In the genomic region with DNA sequence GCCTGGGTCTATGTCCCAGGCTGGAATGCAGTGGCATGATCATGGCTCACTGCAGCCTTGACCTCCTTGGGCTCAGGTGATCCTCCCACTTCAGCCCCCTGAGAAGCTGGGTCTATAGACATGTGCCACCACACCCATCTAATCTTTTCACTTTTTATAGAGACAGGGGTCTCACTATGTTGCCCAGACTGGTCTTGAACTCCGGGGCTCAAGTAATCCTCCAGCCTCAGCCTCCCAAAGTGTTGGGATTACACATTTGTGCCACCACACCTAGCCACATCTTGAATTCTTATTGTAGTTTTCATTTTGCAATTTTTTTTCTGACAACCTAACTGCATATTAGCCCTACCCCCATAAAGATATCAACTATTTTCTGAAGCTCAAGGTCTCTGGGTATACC, we compare ENCODE assay signal across 21 cellular contexts. TPM values are rescaled to one million over a fixed set of nuclear protein-coding genes. Genes with fewer than 3 reads are reported as not detected.
DNase-seq lines count a peak whose midpoint lies in the region; ATAC-seq and TF ChIP-seq lines count a peak whose summit lies in the region.
"Had no signal": no experiment of that assay in that cellular context is flagged by ENCODE, and none has a peak within 500 bp of the region (broad histone marks: within the 10 kb centered on the region; RNA-seq: fewer than 3 reads in every experiment).

No MANE protein-coding gene starts in this region.

- no peak for DNase-seq in left ventricle myocardium inferior
- no peak for DNase-seq in left ventricle myocardium superior
- DNase-seq in uterus, result no peak
- DNase-seq in glomerular visceral epithelial cell (ENCODE audit: extremely low spot score), result no peak
- no peak for DNase-seq in NCI-H1417 (lab: John Stamatoyannopoulos, UW)
- DNase-seq: ACHN; activated CD8-positive, alpha-beta T cell treated with anti-CD3 and anti-CD28 coated beads, Interleukin-2, amount 10 ng/mL, durations not matched to agents 7 days and 5 days; COR-L47; left colon; MM.1S; NCI-H1930; NCI-H524; stimulated activated CD4-positive, alpha-beta T cell treated with anti-CD3 and anti-CD28 coated beads, Interleukin-4, amount 100 ng/mL, for 1 hour; stimulated activated CD8-positive, alpha-beta memory T cell treated with anti-CD3 and anti-CD28 coated beads, Interleukin-4, amount 100 ng/mL, for 48 hours; thyroid gland had no signal

- ATAC-seq in left ventricle myocardium superior, result no peak
- no peak for ATAC-seq in gastroesophageal sphincter
- no peak for ATAC-seq in GM21360 (IDR thresholded peaks at IDR 0.05; ENCODE audit: unreplicated experiment)
- ATAC-seq: activated CD8-positive, alpha-beta T cell treated with anti-CD3 and anti-CD28 coated beads, Interleukin-2, amount 10 ng/mL, durations not matched to agents 7 days and 5 days; HCT116; HepG2; left colon; natural killer cell treated with Interleukin-12 subunit alpha and Interleukin-12 subunit beta and Interleukin-15 and Interleukin-18, amount 100 ng/mL, for 72 hours had no signal

- intact Hi-C loops in left ventricle myocardium inferior (cut with micrococcal nuclease) (no loop called here), left ventricle myocardium superior (cut with micrococcal nuclease) (no loop called here), uterus (cut with DNase I; ENCODE audit: low total_unique reads) (no loop called here)

- H3K4me1 ChIP-seq in left ventricle myocardium inferior (peaks cover 15% of the 10 kb centered on the region), gastroesophageal sphincter (peaks cover 19 to 48% (median 21%) of the 10 kb centered on the region in 3 donors), rectal smooth muscle tissue (ENCODE audit: control insufficient read depth, insufficient read depth, low read length) (peaks cover 24% of the 10 kb centered on the region), uterus (peaks cover 0 to 5% of the 10 kb centered on the region in 2 donors)

- TF ChIP-seq CTCF in left ventricle myocardium inferior (IDR thresholded peaks at IDR 0.05; ENCODE audit: borderline replicate concordance) (no peak), gastroesophageal sphincter (IDR thresholded peaks at IDR 0.05) (no peak), uterus (IDR thresholded peaks at IDR 0.05) (no peak)

- H3K4me3 ChIP-seq in left ventricle myocardium inferior (peak overlapping the region; percentile 36), gastroesophageal sphincter (no peak overlapping the region), rectal smooth muscle tissue (ENCODE audit: low read length) (no peak overlapping the region), uterus (no peak overlapping the region)
- H3K4me3 ChIP-seq: thyroid gland had no signal

- no peak for TF ChIP-seq EP300 in gastroesophageal sphincter (IDR thresholded peaks at IDR 0.05)

- no peaks in the 10 kb centered on the region for H3K9me3 ChIP-seq in left ventricle myocardium inferior (replicated peaks)
- no peaks in the 10 kb centered on the region for H3K9me3 ChIP-seq in gastroesophageal sphincter
- no peaks in the 10 kb centered on the region for H3K9me3 ChIP-seq in uterus
- H3K9me3 ChIP-seq: thyroid gland had no signal

- H3K27me3 ChIP-seq in left ventricle myocardium inferior (ENCODE audit: low read depth), result no peaks in the 10 kb centered on the region
- H3K27me3 ChIP-seq in gastroesophageal sphincter, result no peaks in the 10 kb centered on the region
- H3K27me3 ChIP-seq in rectal smooth muscle tissue (ENCODE audit: control insufficient read depth, insufficient read depth, low read length), result no peaks in the 10 kb centered on the region
- H3K27me3 ChIP-seq in uterus, result no peaks in the 10 kb centered on the region
- H3K27me3 ChIP-seq: thyroid gland had no signal

- WGBS in gastroesophageal sphincter (ENCODE audit: low coverage in 1 of 2), 2 donors, result 78 to 80% methylated on average over 1 of the region's 1 CpG

- no peak for TF ChIP-seq POLR2A in gastroesophageal sphincter (IDR thresholded peaks at IDR 0.05)
- TF ChIP-seq POLR2A in uterus (IDR thresholded peaks at IDR 0.05), result no peak

- no peaks in the 10 kb centered on the region for H3K36me3 ChIP-seq in left ventricle myocardium inferior
- no peaks in the 10 kb centered on the region for H3K36me3 ChIP-seq in gastroesophageal sphincter
- no peaks in the 10 kb centered on the region for H3K36me3 ChIP-seq in rectal smooth muscle tissue (ENCODE audit: control insufficient read depth, insufficient read depth, low read length)
- no peaks in the 10 kb centered on the region for H3K36me3 ChIP-seq in uterus
- H3K36me3 ChIP-seq: thyroid gland had no signal

- no peak overlapping the region for H3K9ac ChIP-seq in rectal smooth muscle tissue (ENCODE audit: low read length)

- peak overlapping the region; percentile 89 for H3K27ac ChIP-seq in left ventricle myocardium inferior (replicated peaks)
- H3K27ac ChIP-seq in gastroesophageal sphincter, result peak overlapping the region; percentile 79 to 100 (median 87)
- peak overlapping the region; percentile 34 for H3K27ac ChIP-seq in rectal smooth muscle tissue (ENCODE audit: low read depth, low read length)
- H3K27ac ChIP-seq in uterus, result peak overlapping the region; percentile 89 to 95

RNA-seq across cellular contexts. Expression of a gene that starts 18.4 kb away (rescaled TPM):
- 96.6 TPM for total RNA-seq in left ventricle myocardium inferior
- total RNA-seq in left ventricle myocardium superior, result 78.1 TPM
- total RNA-seq in gastroesophageal sphincter, result 100 to 1,000 TPM; 203 to 686 (median 311) TPM
- over 10,000 TPM in 1 of 4 donors, 100 to 1,000 TPM in 2, 10 to 100 TPM in 1; 59.1 to 10,885 (median 259) TPM for total RNA-seq in uterus
- total RNA-seq: HepG2; natural killer cell treated with Interleukin-12 subunit alpha and Interleukin-12 subunit beta and Interleukin-15 and Interleukin-18, amount 100 ng/mL, for 72 hours had no signal

Comparison
In these comparisons a context has a peak if more than half of its experiments do, and no peak if none do; other contexts are left out.
1. H3K27ac ChIP-seq: peak in every context shown above with its lines; median percentile 92 in uterus; 89 in left ventricle myocardium inferior; 87 in gastroesophageal sphincter; 34 in rectal smooth muscle tissue.